In the genomic region with DNA sequence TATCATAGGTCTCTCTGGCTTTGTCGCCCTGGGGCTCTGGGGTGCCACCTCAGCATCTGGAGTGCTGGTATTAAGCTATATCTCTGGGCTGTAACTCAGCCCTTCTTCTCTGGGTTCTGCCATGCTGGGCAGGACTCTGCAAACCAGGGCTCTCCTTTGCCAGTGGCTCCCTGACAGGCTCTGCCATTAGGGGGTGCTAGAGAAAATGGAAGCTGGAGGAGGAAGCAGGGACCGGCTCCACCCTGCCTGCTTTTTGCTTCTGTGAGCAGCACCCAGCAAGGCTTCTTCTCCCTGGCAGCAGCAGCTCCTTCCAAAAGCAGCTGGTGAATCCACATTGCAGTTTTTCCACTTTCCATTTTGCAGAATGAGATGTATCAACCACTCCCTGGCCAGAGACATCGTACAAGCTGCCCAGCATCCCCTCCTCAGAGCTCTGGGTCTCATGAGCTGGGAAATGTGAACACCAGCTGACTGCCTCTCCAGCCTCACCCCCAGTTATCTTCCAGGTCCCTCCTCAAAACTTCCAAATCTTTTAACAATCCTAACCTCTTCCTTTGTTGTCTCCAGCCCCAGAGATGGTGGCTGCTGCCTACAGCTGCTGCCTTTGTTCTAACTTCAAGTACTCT, we compare ENCODE assay signal across 7 cellular contexts.
DNase-seq lines count a peak whose midpoint lies in the region; ATAC-seq and TF ChIP-seq lines count a peak whose summit lies in the region.

No MANE protein-coding gene starts in this region.

- no peak overlapping the region for H3K4me3 ChIP-seq in adipocyte (ENCODE audit: low read length)
- H3K4me3 ChIP-seq in right atrium auricular region = no peak overlapping the region

- no peaks in the 10 kb centered on the region for H3K9me3 ChIP-seq in adipocyte (ENCODE audit: control insufficient read depth, low read length)
- no peaks in the 10 kb centered on the region for H3K9me3 ChIP-seq in right atrium auricular region

- peak; percentile 84 for DNase-seq in GM03348 (ENCODE audit: low spot score)
- peak; percentile 80 for DNase-seq in OCI-M1 (lab: John Stamatoyannopoulos, UW)
- DNase-seq in adipocyte (ENCODE audit: low read depth) = peak; percentile 67
- peak; percentile 65 for DNase-seq in right atrium auricular region (ENCODE audit: low spot score)
- peak; percentile 2 to 26 for DNase-seq in stimulated activated CD4-positive, alpha-beta T cell treated with anti-CD3 and anti-CD28 coated beads, Interleukin-12 subunit alpha, Interleukin-12 subunit beta, amount 100 ng/mL, for 24 hours (ENCODE audit: low read depth in 2 of 2)

- H3K9ac ChIP-seq in adipocyte (ENCODE audit: low read length) = no peak overlapping the region

- peak; percentile 22 to 76 for TF ChIP-seq CTCF in right atrium auricular region (IDR thresholded peaks at IDR 0.05)

- H3K27me3 ChIP-seq in adipocyte (replicated peaks; ENCODE audit: control insufficient read depth, insufficient read depth, low read length) (peaks cover 3% of the 10 kb centered on the region), right atrium auricular region (peaks cover 0 to 5% of the 10 kb centered on the region in 2 donors)

- H3K27ac ChIP-seq in right atrium auricular region = no peak overlapping the region

- ATAC-seq in HG02798 (IDR thresholded peaks at IDR 0.05; ENCODE audit: poor library complexity, unreplicated experiment) (peak; percentile 73), GM18519 (IDR thresholded peaks at IDR 0.05; ENCODE audit: low FRiP score, unreplicated experiment) (no peak)

- H3K4me1 ChIP-seq in adipocyte (ENCODE audit: control insufficient read depth, insufficient read depth, low read length) (no peaks in the 10 kb centered on the region), right atrium auricular region (no peaks in the 10 kb centered on the region)

- no peaks in the 10 kb centered on the region for H3K36me3 ChIP-seq in adipocyte (ENCODE audit: control insufficient read depth, insufficient read depth, low read length, severe bottlenecking)
- no peaks in the 10 kb centered on the region for H3K36me3 ChIP-seq in right atrium auricular region

Comparison
In these comparisons a context has a peak if more than half of its experiments do, and no peak if none do; other contexts are left out.
1. DNase-seq: peak in every context shown above with its lines; median percentile 84 in GM03348; 80 in OCI-M1; 67 in adipocyte; 65 in right atrium auricular region; 14 in stimulated activated CD4-positive, alpha-beta T cell treated with anti-CD3 and anti-CD28 coated beads, Interleukin-12 subunit alpha, Interleukin-12 subunit beta, amount 100 ng/mL, for 24 hours.